ENCODE assay signal across 15 cellular contexts in the genomic region with DNA sequence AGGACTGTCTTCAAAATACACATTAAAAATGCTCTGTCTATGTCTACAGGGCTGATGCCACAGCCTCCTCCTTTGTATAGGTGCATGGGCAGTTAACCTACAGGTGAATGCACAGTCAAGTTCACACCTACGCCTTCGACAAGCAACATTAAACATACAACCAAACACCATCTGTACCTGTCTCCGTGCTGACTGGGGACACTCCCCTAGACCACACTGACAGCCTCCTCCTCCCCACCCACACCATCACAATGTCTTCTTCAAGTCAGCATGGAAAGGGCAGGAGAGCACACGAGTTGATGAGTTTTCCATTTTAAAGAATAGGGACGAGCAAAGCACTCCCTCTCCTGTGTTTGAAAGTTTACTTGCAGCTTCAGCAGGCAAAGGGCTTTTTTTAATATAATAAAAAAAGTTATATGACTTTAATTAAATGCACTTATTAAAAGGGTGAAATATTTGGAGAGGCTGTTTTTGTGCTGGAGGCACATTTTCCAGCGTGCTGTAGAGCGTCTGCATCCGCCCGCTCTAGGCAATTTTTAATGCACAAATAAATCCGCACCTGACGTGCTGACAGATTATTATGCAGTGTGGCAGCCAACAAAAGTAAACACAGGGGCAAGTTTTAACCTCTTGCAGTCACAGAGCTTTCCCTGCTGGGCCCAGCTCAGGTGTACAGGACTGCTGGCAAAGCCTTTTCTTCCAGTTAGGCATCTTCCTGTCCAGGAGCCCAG.
A peak's percentile ranks its signal among the peaks of the same experiment; 100 is the strongest.
DNase-seq lines count a peak whose midpoint lies in the region; ATAC-seq and TF ChIP-seq lines count a peak whose summit lies in the region.
"Had no signal": no experiment of that assay in that cellular context is flagged by ENCODE, and none has a peak within 500 bp of the region (broad histone marks: within the 10 kb centered on the region; RNA-seq: fewer than 3 reads in every experiment).

No MANE protein-coding gene starts in this region.

- dilution Hi-C loops in IMR-90 (cut with HindIII; ENCODE audit: low sequenced_read_pairs, unreplicated experiment), result no loop called here

- no peaks in the 10 kb centered on the region for H3K27me3 ChIP-seq in IMR-90 (ENCODE audit: control insufficient read depth, insufficient read depth, low read length)

- H3K14ac ChIP-seq in IMR-90 (replicated peaks; ENCODE audit: low read depth, low read length), result 0 out of 2 replicates have a peak overlapping the region, but pooled peaks have one; percentile 78

- peaks cover 4% of the 10 kb centered on the region; the same call in 1 of the 2 replicates for H4K20me1 ChIP-seq in IMR-90 (ENCODE audit: insufficient read depth, low read length)

- peaks cover 16 to 28% of the 10 kb centered on the region in 2 experiments; a peak in 3 of 4 replicates for H3K79me1 ChIP-seq in IMR-90 (ENCODE audit: low read depth in 1 of 2, low read length in 2 of 2)

- no peak overlapping the region for H3K4ac ChIP-seq in IMR-90 (ENCODE audit: low read depth, low read length)

- no peak; the same call in 1 of the 2 replicates for ATAC-seq in IMR-90 (ENCODE audit: low read depth)
- no peak for ATAC-seq in HG03045 (IDR thresholded peaks at IDR 0.05; ENCODE audit: unreplicated experiment)
- ATAC-seq in HG02852 (IDR thresholded peaks at IDR 0.05; ENCODE audit: unreplicated experiment), result no peak
- ATAC-seq: right cardiac atrium, T-cell had no signal

- H2AK5ac ChIP-seq in IMR-90 (ENCODE audit: low read depth, low read length), result peak overlapping the region; percentile 7; the same call in 1 of the 2 replicates

- no peak overlapping the region for H2BK20ac ChIP-seq in IMR-90 (ENCODE audit: low read depth, low read length)

- H3K9me3 Mint-ChIP-seq in nephron progenitor cell, result peaks cover 23% of the 10 kb centered on the region
- H3K9me3 Mint-ChIP-seq: central memory CD8-positive, alpha-beta T cell had no signal

- no peak overlapping the region for H4K8ac ChIP-seq in IMR-90 (ENCODE audit: low read depth in 2 of 2, low read length in 2 of 2)

- H3K9me3 ChIP-seq in IMR-90 (ENCODE audit: control insufficient read depth, insufficient read depth, low read length), result no peaks in the 10 kb centered on the region; the same call in 1 of the 2 replicates

- no peak for DNase-seq in IMR-90
- DNase-seq in NCI-H510A (lab: John Stamatoyannopoulos, UW), result peak; percentile 36
- no peak for DNase-seq in caudate nucleus (lab: John Stamatoyannopoulos, UW)
- DNase-seq in nephron progenitor cell, result no peak
- DNase-seq in activated CD4-positive, alpha-beta T cell treated with anti-CD3 and anti-CD28 coated beads, Interleukin-2, amount 50 U/mL, for 4 hours, result no peak
- DNase-seq in dermis blood vessel endothelial cell, result no peak
- DNase-seq: activated CD8-positive, alpha-beta memory T cell treated with anti-CD3 and anti-CD28 coated beads for 24 hours; midbrain; NCI-H1930; occipital lobe; right cardiac atrium; T-cell had no signal

- no peak overlapping the region for H3K4me3 ChIP-seq in IMR-90 (ENCODE audit: insufficient read depth, low read depth, low read length)

- WGBS in IMR-90 (ENCODE audit: extremely low coverage in 2 of 2, insufficient read length in 1 of 2), 2 experiments, result 73% methylated on average over 7 of the region's 11 CpGs; no CpG with 5 or more reads in 1 of the 2 experiments

- peaks cover 5% of the 10 kb centered on the region; the same call in 1 of the 2 replicates for H3K4me1 ChIP-seq in IMR-90 (ENCODE audit: control insufficient read depth, insufficient read depth, low read length)

- no peak overlapping the region for H2BK15ac ChIP-seq in IMR-90 (ENCODE audit: low read depth, low read length)

- H2AK9ac ChIP-seq in IMR-90 (replicated peaks; ENCODE audit: low read depth, low read length, poor library complexity), result no peak overlapping the region

- no peak overlapping the region for H3K4me3 Mint-ChIP-seq in nephron progenitor cell
- H3K4me3 Mint-ChIP-seq: central memory CD8-positive, alpha-beta T cell; T-cell had no signal

- H4K5ac ChIP-seq in IMR-90 (ENCODE audit: low read depth, low read length), result no peak overlapping the region

- peaks cover 3% of the 10 kb centered on the region; the same call in 1 of the 2 replicates for H3K9me1 ChIP-seq in IMR-90 (ENCODE audit: insufficient read depth, low read length)

- H4K91ac ChIP-seq in IMR-90 (ENCODE audit: insufficient read depth, low read depth, low read length), result no peak overlapping the region

- H3K27ac Mint-ChIP-seq in nephron progenitor cell, result peak overlapping the region; percentile 31
- H3K27ac Mint-ChIP-seq: T-cell had no signal

- no peak overlapping the region for H2BK5ac ChIP-seq in IMR-90 (ENCODE audit: low read depth, low read length, poor library complexity, severe bottlenecking)

- TF ChIP-seq RAD21 in IMR-90 (IDR thresholded peaks at IDR 0.05; ENCODE audit: low read length), result no peak

- H3K4me2 ChIP-seq in IMR-90 (ENCODE audit: low read depth, low read length), result no peak overlapping the region; the same call in 1 of the 2 replicates

- H3K36me3 Mint-ChIP-seq in nephron progenitor cell (ENCODE audit: low read depth), result no peaks in the 10 kb centered on the region
- H3K36me3 Mint-ChIP-seq: T-cell had no signal

- in situ Hi-C loops in IMR-90 (cut with MboI; ENCODE audit: low sequenced_read_pairs), result no loop called here

- H3K36me3 ChIP-seq in IMR-90 (ENCODE audit: control insufficient read depth, insufficient read depth, low read length), result no peaks in the 10 kb centered on the region

- POLR2A ChIA-PET in IMR-90 (lab: Charles Lee; ENCODE audit: unreplicated experiment), result no interaction called here

- H2BK120ac ChIP-seq in IMR-90 (ENCODE audit: low read depth, low read length), result no peak overlapping the region

- TF ChIP-seq CTCF in IMR-90 (conservative IDR thresholded peaks at IDR 0.05; ENCODE audit: low read depth, low read length) (no peak), nephron progenitor cell (IDR thresholded peaks at IDR 0.05) (no peak)

- peaks cover 2% of the 10 kb centered on the region for H3K4me1 Mint-ChIP-seq in nephron progenitor cell
- H3K4me1 Mint-ChIP-seq: central memory CD8-positive, alpha-beta T cell; T-cell had no signal

- H3K9ac ChIP-seq in IMR-90 (ENCODE audit: low read depth, low read length), result no peak overlapping the region

- H3K27me3 Mint-ChIP-seq in nephron progenitor cell (ENCODE audit: low read depth, poor library complexity), result peaks cover 31% of the 10 kb centered on the region

- no peak overlapping the region for H3K56ac ChIP-seq in IMR-90 (ENCODE audit: extremely low read depth, insufficient read depth, low read length)

- no peak overlapping the region for H3K27ac ChIP-seq in IMR-90 (ENCODE audit: insufficient read depth, low read length)
- H3K27ac ChIP-seq in caudate nucleus (ENCODE audit: low read depth, low read length), result peak overlapping the region; percentile 16

- no peak overlapping the region for H3K18ac ChIP-seq in IMR-90 (ENCODE audit: low read depth, low read length)

- CTCF ChIA-PET in IMR-90 (lab: Yijun Ruan, JAX), result interaction anchor here (1.2 kb wide), 1 partner anchor 17 kb away, joined by 4 read pairs; no protein-coding TSS in a partner anchor

- H2AFZ ChIP-seq in IMR-90 (replicated peaks; ENCODE audit: low read length, poor library complexity), result peak overlapping the region; percentile 6

- TF ChIP-seq POLR2A in IMR-90 (IDR thresholded peaks at IDR 0.05; ENCODE audit: low read depth, low read length), result no peak

- intact Hi-C loops in IMR-90 (cut with micrococcal nuclease), result no loop called here

- BruUV-seq in IMR-90 (replicated peaks; lab: Mats Ljungman, UMichigan), result no TSS peak

- H3K23ac ChIP-seq in IMR-90 (ENCODE audit: low read depth, low read length), result no peak overlapping the region

TF ChIP-seq in IMR-90, 13 proteins besides CTCF, POLR2A, EP300 and RAD21:
- TF ChIP-seq FOS (IDR thresholded peaks at IDR 0.05; ENCODE audit: low read depth, low read length) (no peak), BHLHE40 (IDR thresholded peaks at IDR 0.05; ENCODE audit: low read depth, low read length) (no peak), RCOR1 (IDR thresholded peaks at IDR 0.05; ENCODE audit: insufficient replicate concordance, low read length) (no peak), MAFK (IDR thresholded peaks at IDR 0.05; ENCODE audit: low read depth, low read length) (no peak), MAZ (IDR thresholded peaks at IDR 0.05; ENCODE audit: borderline replicate concordance, low read depth, low read length) (no peak), CHD1 (IDR thresholded peaks at IDR 0.05; ENCODE audit: low read depth, low read length) (no peak), ELK1 (IDR thresholded peaks at IDR 0.05; ENCODE audit: borderline replicate concordance, low read depth, low read length) (no peak), NFE2L2 (IDR thresholded peaks at IDR 0.05; ENCODE audit: low read depth, low read length) (no peak), USF2 (IDR thresholded peaks at IDR 0.05; ENCODE audit: low read depth, low read length) (no peak), SMC3 (IDR thresholded peaks at IDR 0.05; ENCODE audit: low read depth, low read length) (no peak), CEBPB (IDR thresholded peaks at IDR 0.05; ENCODE audit: low read depth, low read length) (no peak), MXI1 (IDR thresholded peaks at IDR 0.05; ENCODE audit: borderline replicate concordance, low read depth, low read length) (no peak), RFX5 (IDR thresholded peaks at IDR 0.05; ENCODE audit: low read depth, low read length) (no peak)
